In genomic region chr16:27234171-27234570, GRCh38 we compare ENCODE assay signal across 10 cellular contexts. TPM values are rescaled to one million over a fixed set of nuclear protein-coding genes. Genes with fewer than 3 reads are reported as not detected.
DNase-seq lines count a peak whose midpoint lies in the region; ATAC-seq, FAIRE-seq and TF ChIP-seq lines count a peak whose summit lies in the region.
"Had no signal": no experiment of that assay in that cellular context is flagged by ENCODE, and none has a peak within 500 bp of the region (broad histone marks: within the 10 kb centered on the region; RNA-seq: fewer than 3 reads in every experiment).

No MANE protein-coding gene starts in this region.

- TF ChIP-seq POLR2A in Peyer's patch (IDR thresholded peaks at IDR 0.05) (no peak), GM12892 (IDR thresholded peaks at IDR 0.05; ENCODE audit: low read depth, low read length) (no peak)

- no peak for DNase-seq in activated naive CD4-positive, alpha-beta T cell treated with anti-CD3 and anti-CD28 coated beads for 36 hours
- no peak for DNase-seq in activated naive CD4-positive, alpha-beta T cell (lab: John Stamatoyannopoulos, UW)
- DNase-seq in Peyer's patch (no peak), substantia nigra (lab: John Stamatoyannopoulos, UW) (no peak), GM12892 (ENCODE audit: insufficient read length) (no peak)
- no peak for DNase-seq in effector memory CD8-positive, alpha-beta T cell
- DNase-seq: NCI-H1417 treated with DMSO at 0.1 percent for 48 hours had no signal

- peak overlapping the region; percentile 76 to 90 (median 84) for H3K27ac ChIP-seq in Peyer's patch
- peak overlapping the region; percentile 26 for H3K27ac ChIP-seq in substantia nigra (ENCODE audit: low read depth, low read length, poor library complexity, severe bottlenecking)

- peaks cover 28 to 91% (median 34%) of the 10 kb centered on the region in 4 donors for H3K4me1 ChIP-seq in Peyer's patch

- intact Hi-C loops in activated naive CD4-positive, alpha-beta T cell treated with anti-CD3 and anti-CD28 coated beads for 36 hours (cut with micrococcal nuclease): no loop called here

- no peak for FAIRE-seq in GM12892 (lab: Jason Lieb, UNC)

- H3K4me1 Mint-ChIP-seq in activated naive CD4-positive, alpha-beta T cell treated with anti-CD3 and anti-CD28 coated beads for 36 hours (ENCODE audit: low read depth): peaks cover 92% of the 10 kb centered on the region
- peaks cover 72 to 83% of the 10 kb centered on the region in 2 donors for H3K4me1 Mint-ChIP-seq in effector memory CD8-positive, alpha-beta T cell (ENCODE audit: low read depth in 2 of 2)

- peaks cover 0 to 9% (median 0%) of the 10 kb centered on the region in 3 donors for H3K36me3 ChIP-seq in Peyer's patch

- H3K36me3 Mint-ChIP-seq in activated naive CD4-positive, alpha-beta T cell treated with anti-CD3 and anti-CD28 coated beads for 36 hours (ENCODE audit: low read depth): peaks cover 32% of the 10 kb centered on the region
- peaks cover 29% of the 10 kb centered on the region for H3K36me3 Mint-ChIP-seq in effector memory CD8-positive, alpha-beta T cell (ENCODE audit: insufficient read depth)
- H3K36me3 Mint-ChIP-seq: type B pancreatic cell had no signal

- peak overlapping the region; percentile 98 for H3K27ac Mint-ChIP-seq in activated naive CD4-positive, alpha-beta T cell treated with anti-CD3 and anti-CD28 coated beads for 36 hours
- peak overlapping the region; percentile 90 to 98 for H3K27ac Mint-ChIP-seq in effector memory CD8-positive, alpha-beta T cell

- no peaks in the 10 kb centered on the region for H3K9me3 ChIP-seq in Peyer's patch

- no peaks in the 10 kb centered on the region for H3K27me3 Mint-ChIP-seq in activated naive CD4-positive, alpha-beta T cell treated with anti-CD3 and anti-CD28 coated beads for 36 hours (ENCODE audit: low read depth)
- H3K27me3 Mint-ChIP-seq in effector memory CD8-positive, alpha-beta T cell: no peaks in the 10 kb centered on the region
- H3K27me3 Mint-ChIP-seq: type B pancreatic cell had no signal

- no peak for ATAC-seq in effector memory CD8-positive, alpha-beta T cell (replicated peaks)
- ATAC-seq in GM19395 (IDR thresholded peaks at IDR 0.05; ENCODE audit: unreplicated experiment): no peak
- ATAC-seq in HG03196 (IDR thresholded peaks at IDR 0.05; ENCODE audit: unreplicated experiment): no peak

- no peak overlapping the region for H3K4me3 Mint-ChIP-seq in activated naive CD4-positive, alpha-beta T cell treated with anti-CD3 and anti-CD28 coated beads for 36 hours
- H3K4me3 Mint-ChIP-seq in effector memory CD8-positive, alpha-beta T cell: peak overlapping the region; percentile 81 to 84
- H3K4me3 Mint-ChIP-seq: type B pancreatic cell had no signal

- H3K9me3 Mint-ChIP-seq in activated naive CD4-positive, alpha-beta T cell treated with anti-CD3 and anti-CD28 coated beads for 36 hours: no peaks in the 10 kb centered on the region
- no peaks in the 10 kb centered on the region for H3K9me3 Mint-ChIP-seq in effector memory CD8-positive, alpha-beta T cell
- H3K9me3 Mint-ChIP-seq: type B pancreatic cell had no signal

- CTCF ChIA-PET in activated naive CD4-positive, alpha-beta T cell treated with anti-CD3 and anti-CD28 coated beads for 36 hours (lab: Charles Lee): interaction anchor here (0.7 to 7.3 kb wide), 28 partner anchors 9 to 188 kb away, joined by 3 to 132 read pairs (median 8); partner anchors contain the start of gene KDM8

- no peaks in the 10 kb centered on the region for H3K27me3 ChIP-seq in Peyer's patch

- TF ChIP-seq CTCF in Peyer's patch (IDR thresholded peaks at IDR 0.05): no peak

- H3K4me3 ChIP-seq in Peyer's patch: no peak overlapping the region

RNA-seq across cellular contexts. Expression of gene KDM8, which starts 30.8 kb away (rescaled TPM):
- 10 to 100 TPM; 11.3 to 13.9 TPM for total RNA-seq in activated naive CD4-positive, alpha-beta T cell treated with anti-CD3 and anti-CD28 coated beads for 36 hours
- 100 to 1,000 TPM in 1 of 4 donors, 10 to 100 TPM in 3; 22.3 to 130 (median 40.9) TPM for total RNA-seq in Peyer's patch
- polyA plus RNA-seq in GM12892 (2012; ENCODE audit: missing spikeins): 2.3 TPM

RNA-seq across cellular contexts. Expression of gene NSMCE1, which starts 34.4 kb away (rescaled TPM):
- 100 to 1,000 TPM; 112 to 117 TPM for total RNA-seq in activated naive CD4-positive, alpha-beta T cell treated with anti-CD3 and anti-CD28 coated beads for 36 hours
- total RNA-seq in Peyer's patch: 10 to 100 TPM; 20.9 to 41.3 (median 30.6) TPM
- 51.9 TPM for polyA plus RNA-seq in GM12892 (2012; ENCODE audit: missing spikeins)
